22 cellular contexts compared by ENCODE assay signal in genomic region chr11:6191733-6192132, GRCh38. TPM values are rescaled to one million over a fixed set of nuclear protein-coding genes. Genes with fewer than 3 reads are reported as not detected.
"Had no signal": no experiment of that assay in that cellular context is flagged by ENCODE, and none has a peak within 500 bp of the region (broad histone marks: within the 10 kb centered on the region; RNA-seq: fewer than 3 reads in every experiment).

No MANE protein-coding gene starts in this region.

- H3K4me1 Mint-ChIP-seq: naive B cell had no signal

- DNase-seq: activated CD4-positive, CD25-positive, alpha-beta regulatory T cell treated with anti-CD3 and anti-CD28 coated beads, Interleukin-2, amount 50 U/mL, for 72 hours; effector CD4-positive, alpha-beta T cell; gastrocnemius medialis; head of caudate nucleus; kidney; left lung; naive B cell; pancreas; right lobe of liver; small intestine; stimulated activated CD4-positive, alpha-beta T cell treated with anti-CD3 and anti-CD28 coated beads, Interleukin-4, amount 100 ng/mL, for 1 hour; stimulated activated naive CD8-positive, alpha-beta T cell treated with anti-CD3 and anti-CD28 coated beads, Interleukin-15, amount 100 ng/mL, for 72 hours; transverse colon had no signal

- H3K4me1 ChIP-seq: gastrocnemius medialis, pancreas, right lobe of liver, suprapubic skin, transverse colon, vagina had no signal

- H3K27me3 ChIP-seq: gastrocnemius medialis, left lung, pancreas, right lobe of liver, suprapubic skin, transverse colon, vagina had no signal

- H3K4me3 ChIP-seq: gastrocnemius medialis, left lung, pancreas, right lobe of liver, suprapubic skin, transverse colon, vagina had no signal

- H3K36me3 Mint-ChIP-seq: activated naive CD8-positive, alpha-beta T cell; naive B cell had no signal

- H3K9me3 ChIP-seq: gastrocnemius medialis, left lung, pancreas, right lobe of liver, suprapubic skin, transverse colon, vagina had no signal

- ATAC-seq: gastrocnemius medialis; left lung; pancreas; stimulated activated naive CD8-positive, alpha-beta T cell treated with anti-CD3 and anti-CD28 coated beads, Interleukin-15, amount 100 ng/mL, for 72 hours had no signal

- H3K4me3 Mint-ChIP-seq: activated naive CD8-positive, alpha-beta T cell; naive B cell; stimulated activated naive CD8-positive, alpha-beta T cell treated with anti-CD3 and anti-CD28 coated beads, Interleukin-15, amount 100 ng/mL, for 72 hours had no signal

- H3K9me3 Mint-ChIP-seq: stimulated activated naive CD8-positive, alpha-beta T cell treated with anti-CD3 and anti-CD28 coated beads, Interleukin-15, amount 100 ng/mL, for 72 hours had no signal

- H3K36me3 ChIP-seq: gastrocnemius medialis, left lung, pancreas, right lobe of liver, suprapubic skin, transverse colon, vagina had no signal

- H3K27ac Mint-ChIP-seq: activated naive CD8-positive, alpha-beta T cell; naive B cell; stimulated activated naive CD8-positive, alpha-beta T cell treated with anti-CD3 and anti-CD28 coated beads, Interleukin-15, amount 100 ng/mL, for 72 hours had no signal

- H3K27ac ChIP-seq: gastrocnemius medialis, pancreas, right lobe of liver, suprapubic skin, transverse colon, vagina, VCaP had no signal

- H3K27me3 Mint-ChIP-seq: activated naive CD8-positive, alpha-beta T cell; naive B cell; stimulated activated naive CD8-positive, alpha-beta T cell treated with anti-CD3 and anti-CD28 coated beads, Interleukin-15, amount 100 ng/mL, for 72 hours had no signal

RNA-seq across cellular contexts. Expression of gene OR52W1, which starts 7.3 kb away (rescaled TPM):
- total RNA-seq: bronchial epithelial cell, cerebellum, gastrocnemius medialis, kidney, left lung, mononuclear cell, pancreas, pulmonary artery endothelial cell, right lobe of liver, suprapubic skin, transverse colon, vagina had no signal
- polyA plus RNA-seq: esophagus, pancreas, small intestine had no signal

RNA-seq across cellular contexts. Expression of gene C11orf42, which starts 13.6 kb away (rescaled TPM):
- total RNA-seq: bronchial epithelial cell, cerebellum, gastrocnemius medialis, kidney, left lung, mononuclear cell, pancreas, pulmonary artery endothelial cell, right lobe of liver, suprapubic skin, transverse colon, vagina had no signal
- polyA plus RNA-seq: esophagus, pancreas, small intestine had no signal

RNA-seq across cellular contexts. Expression of gene OR52B2, which starts 21.6 kb away (rescaled TPM):
- total RNA-seq: bronchial epithelial cell, gastrocnemius medialis, kidney, mononuclear cell, pancreas, pulmonary artery endothelial cell, suprapubic skin, vagina had no signal
- polyA plus RNA-seq: esophagus, pancreas, small intestine had no signal

RNA-seq across cellular contexts. Expression of gene CNGA4, which starts 47.2 kb away (rescaled TPM):
- total RNA-seq: gastrocnemius medialis, pulmonary artery endothelial cell, suprapubic skin, vagina had no signal
